Comparison of ENCODE assay signal across 26 cellular contexts in genomic region chr2:75521225-75521872, GRCh38. TPM values are rescaled to one million over a fixed set of nuclear protein-coding genes. Genes with fewer than 3 reads are reported as not detected.
"Had no signal": no experiment of that assay in that cellular context is flagged by ENCODE, and none has a peak within 500 bp of the region (broad histone marks: within the 10 kb centered on the region; RNA-seq: fewer than 3 reads in every experiment).

No MANE protein-coding gene starts in this region.

- H3K27me3 ChIP-seq: hepatocyte, pancreas, tibial nerve, uterus had no signal

- H2AFZ ChIP-seq: hepatocyte had no signal

- H3K4me3 Mint-ChIP-seq: naive thymus-derived CD8-positive, alpha-beta T cell; nephron; neural crest cell; stimulated activated effector memory CD8-positive, alpha-beta T cell treated with anti-CD3 and anti-CD28 coated beads, Interleukin-12 subunit alpha, Interleukin-12 subunit beta, amount 100 ng/mL, for 72 hours; stimulated activated naive CD8-positive, alpha-beta T cell treated with anti-CD3 and anti-CD28 coated beads, Interleukin-15, amount 100 ng/mL, for 72 hours; type B pancreatic cell had no signal

- DNase-seq: islet precursor cell; left ventricle myocardium superior; lower lobe of right lung; mammary epithelial cell; mesenchymal stem cell; naive thymus-derived CD8-positive, alpha-beta T cell; nucleus accumbens; pancreas; posterior cingulate gyrus; retina; right cardiac atrium; stimulated activated CD4-positive, alpha-beta T cell treated with anti-CD3 and anti-CD28 coated beads, Interleukin-12 subunit alpha, Interleukin-12 subunit beta, amount 100 ng/mL, for 4 hours; stimulated activated CD4-positive, alpha-beta T cell treated with anti-CD3 and anti-CD28 coated beads, Interleukin-15, amount 100 ng/mL, for 24 hours; stimulated activated CD4-positive, alpha-beta T cell treated with anti-CD3 and anti-CD28 coated beads, Interleukin-2, amount 100 ng/mL, for 24 hours; stimulated activated CD4-positive, alpha-beta T cell treated with anti-CD3 and anti-CD28 coated beads, Interleukin-4, amount 100 ng/mL, for 1 hour; stimulated activated naive CD4-positive, alpha-beta T cell treated with Interleukin-2 at 50 U/mL for 16 hours; stimulated activated naive CD8-positive, alpha-beta T cell treated with anti-CD3 and anti-CD28 coated beads, Interleukin-15, amount 100 ng/mL, for 72 hours; substantia nigra; uterus had no signal

- H3K36me3 Mint-ChIP-seq: naive thymus-derived CD8-positive, alpha-beta T cell; stimulated activated effector memory CD8-positive, alpha-beta T cell treated with anti-CD3 and anti-CD28 coated beads, Interleukin-12 subunit alpha, Interleukin-12 subunit beta, amount 100 ng/mL, for 72 hours had no signal

- H3K4me2 ChIP-seq: hepatocyte had no signal

- H3K4me1 ChIP-seq: prostate gland, tibial nerve, uterus had no signal

- H3K36me3 ChIP-seq: lower lobe of right lung, prostate gland, tibial nerve, uterus had no signal

- H3K4me3 ChIP-seq: hepatocyte, lower lobe of right lung, pancreas, prostate gland, tibial nerve, uterus had no signal

- H3K4me1 Mint-ChIP-seq: naive thymus-derived CD8-positive, alpha-beta T cell; neural crest cell; stimulated activated effector memory CD8-positive, alpha-beta T cell treated with anti-CD3 and anti-CD28 coated beads, Interleukin-12 subunit alpha, Interleukin-12 subunit beta, amount 100 ng/mL, for 72 hours; stimulated activated naive CD8-positive, alpha-beta T cell treated with anti-CD3 and anti-CD28 coated beads, Interleukin-15, amount 100 ng/mL, for 72 hours had no signal

- H3K79me2 ChIP-seq: hepatocyte had no signal

- ATAC-seq: left ventricle myocardium superior; lower lobe of right lung; naive thymus-derived CD8-positive, alpha-beta T cell; pancreas; right cardiac atrium; stimulated activated effector memory CD8-positive, alpha-beta T cell treated with anti-CD3 and anti-CD28 coated beads, Interleukin-12 subunit alpha, Interleukin-12 subunit beta, amount 100 ng/mL, for 72 hours; stimulated activated naive CD8-positive, alpha-beta T cell treated with anti-CD3 and anti-CD28 coated beads, Interleukin-15, amount 100 ng/mL, for 72 hours had no signal

- H3K9me3 ChIP-seq: lower lobe of right lung, pancreas, prostate gland, tibial nerve, uterus had no signal

- H3K27ac Mint-ChIP-seq: naive thymus-derived CD8-positive, alpha-beta T cell; nephron; stimulated activated effector memory CD8-positive, alpha-beta T cell treated with anti-CD3 and anti-CD28 coated beads, Interleukin-12 subunit alpha, Interleukin-12 subunit beta, amount 100 ng/mL, for 72 hours; stimulated activated naive CD8-positive, alpha-beta T cell treated with anti-CD3 and anti-CD28 coated beads, Interleukin-15, amount 100 ng/mL, for 72 hours; type B pancreatic cell had no signal

- H3K27ac ChIP-seq: hepatocyte, lower lobe of right lung, pancreas, prostate gland, tibial nerve, uterus had no signal

- H3K9me3 Mint-ChIP-seq: naive thymus-derived CD8-positive, alpha-beta T cell; nephron; neural crest cell; stimulated activated effector memory CD8-positive, alpha-beta T cell treated with anti-CD3 and anti-CD28 coated beads, Interleukin-12 subunit alpha, Interleukin-12 subunit beta, amount 100 ng/mL, for 72 hours; stimulated activated naive CD8-positive, alpha-beta T cell treated with anti-CD3 and anti-CD28 coated beads, Interleukin-15, amount 100 ng/mL, for 72 hours had no signal

- FAIRE-seq: pancreas had no signal

RNA-seq across cellular contexts. Expression of gene EVA1A, which starts 39.4 kb away (rescaled TPM):
- total RNA-seq: naive thymus-derived CD8-positive, alpha-beta T cell had no signal
